In genomic region chr1:120724507-120724906, GRCh38 we compare ENCODE assay signal across 8 cellular contexts. TPM values are rescaled to one million over a fixed set of nuclear protein-coding genes. Genes with fewer than 3 reads are reported as not detected.
DNase-seq lines count a peak whose midpoint lies in the region; ATAC-seq and TF ChIP-seq lines count a peak whose summit lies in the region.
"Not testable (repeated sequence)": the region's sequence is repeated elsewhere in the genome, so short reads cannot be mapped to it uniquely, and the experiment has no call there.

No MANE protein-coding gene starts in this region.

- not testable (repeated sequence) for H3F3A ChIP-seq in OCI-LY1 (ENCODE audit: insufficient read depth, low read length)

- H3K4me1 ChIP-seq in OCI-LY1 (ENCODE audit: insufficient read depth, low read length, severe bottlenecking); mucosa of descending colon (ENCODE audit: low read depth); psoas muscle; vagina: not testable (repeated sequence)

- H3K9me2 ChIP-seq in OCI-LY1 (ENCODE audit: low read depth, low read length) = not testable (repeated sequence)

- TF ChIP-seq POLR2A in vagina (IDR thresholded peaks at IDR 0.05) = not testable (repeated sequence)

- H3K27ac ChIP-seq in OCI-LY1 (ENCODE audit: low read depth, low read length, poor library complexity, severe bottlenecking) = not testable (repeated sequence)
- H3K27ac ChIP-seq in psoas muscle = peak overlapping the region; percentile 85
- peak overlapping the region; percentile 89 for H3K27ac ChIP-seq in vagina

- peak overlapping the region; percentile 66 for H3K4me2 ChIP-seq in OCI-LY1 (ENCODE audit: low read length)

- not testable (repeated sequence) for H3K36me3 Mint-ChIP-seq in activated CD8-positive, alpha-beta T cell treated with anti-CD3 and anti-CD28 coated beads, Interleukin-2, amount 10 ng/mL, durations not matched to agents 7 days and 5 days (ENCODE audit: low read depth); brain

- peak overlapping the region; percentile 67; the same call in 1 of the 2 replicates for H3K9ac ChIP-seq in OCI-LY1 (ENCODE audit: low read length)

- H3K79me2 ChIP-seq in OCI-LY1 (ENCODE audit: insufficient read depth, low read length) = not testable (repeated sequence)

- WGBS in psoas muscle, 3 donors = 0 to 1% (median 1%) methylated on average over 4 to 11 of the region's 28 CpGs

- H3K9me3 Mint-ChIP-seq in activated CD8-positive, alpha-beta T cell treated with anti-CD3 and anti-CD28 coated beads, Interleukin-2, amount 10 ng/mL, durations not matched to agents 7 days and 5 days (ENCODE audit: insufficient read depth); brain: not testable (repeated sequence)

- not testable (repeated sequence) for DNase-seq in GM12864 (ENCODE audit: low read depth); activated CD8-positive, alpha-beta T cell treated with anti-CD3 and anti-CD28 coated beads, Interleukin-2, amount 10 ng/mL, durations not matched to agents 7 days and 5 days; fibroblast of pulmonary artery (ENCODE audit: low read depth); vagina (ENCODE audit: extremely low spot score in 2 of 2)
- DNase-seq in mucosa of descending colon = peak in 2 of 3 donors; percentile 23 to 43
- peak; percentile 30 to 42 for DNase-seq in psoas muscle

- H3K27me3 ChIP-seq in OCI-LY1 (ENCODE audit: insufficient read depth, low read length); psoas muscle (ENCODE audit: insufficient read depth in 3 of 3, low read length in 2 of 3); vagina: not testable (repeated sequence)

- intact Hi-C loops in mucosa of descending colon (cut with DNase I, micrococcal nuclease); psoas muscle (cut with DNase I); vagina (cut with DNase I): not testable (repeated sequence)

- not testable (repeated sequence) for ATAC-seq in activated CD8-positive, alpha-beta T cell treated with anti-CD3 and anti-CD28 coated beads, Interleukin-2, amount 10 ng/mL, durations not matched to agents 7 days and 5 days; mucosa of descending colon; psoas muscle

- not testable (repeated sequence) for H3K36me3 ChIP-seq in OCI-LY1 (ENCODE audit: insufficient read depth, low read length); mucosa of descending colon (ENCODE audit: low read depth); psoas muscle (ENCODE audit: insufficient read depth in 1 of 2, low read depth in 1 of 2); vagina

- H4K20me1 ChIP-seq in OCI-LY1 (ENCODE audit: insufficient read depth, low read length) = not testable (repeated sequence)

- CTCF ChIA-PET in activated CD8-positive, alpha-beta T cell treated with anti-CD3 and anti-CD28 coated beads, Interleukin-2, amount 10 ng/mL, durations not matched to agents 7 days and 5 days (lab: Charles Lee) = not testable (repeated sequence)

- not testable (repeated sequence) for TF ChIP-seq CTCF in GM12864 (IDR thresholded peaks at IDR 0.05; ENCODE audit: low read depth, low read length, missing control alignments); OCI-LY1 (IDR thresholded peaks at IDR 0.05; ENCODE audit: low read length); brain (conservative IDR thresholded peaks at IDR 0.05); fibroblast of pulmonary artery (IDR thresholded peaks at IDR 0.05; ENCODE audit: low read length, missing control alignments); mucosa of descending colon (IDR thresholded peaks at IDR 0.05); psoas muscle (IDR thresholded peaks at IDR 0.05); vagina (IDR thresholded peaks at IDR 0.05)

- H3K4me3 Mint-ChIP-seq in activated CD8-positive, alpha-beta T cell treated with anti-CD3 and anti-CD28 coated beads, Interleukin-2, amount 10 ng/mL, durations not matched to agents 7 days and 5 days = peak overlapping the region; percentile 64
- peak overlapping the region; percentile 36 to 77 (median 76) for H3K4me3 Mint-ChIP-seq in brain

- H3K27ac Mint-ChIP-seq in activated CD8-positive, alpha-beta T cell treated with anti-CD3 and anti-CD28 coated beads, Interleukin-2, amount 10 ng/mL, durations not matched to agents 7 days and 5 days; brain: not testable (repeated sequence)

- not testable (repeated sequence) for H3K9me3 ChIP-seq in OCI-LY1 (ENCODE audit: low read length); mucosa of descending colon; psoas muscle; vagina

- H2AFZ ChIP-seq in OCI-LY1 (ENCODE audit: low read length) = not testable (repeated sequence)

- H3K4me3 ChIP-seq in GM12864 (ENCODE audit: low read depth, low read length) (peak overlapping the region; percentile 66), OCI-LY1 (ENCODE audit: low read depth, low read length, poor library complexity, severe bottlenecking) (peak overlapping the region; percentile 71), fibroblast of pulmonary artery (replicated peaks; ENCODE audit: low read depth, low read length) (peak overlapping the region; percentile 59), mucosa of descending colon (peak overlapping the region; percentile 32), psoas muscle (peak overlapping the region; percentile 84), vagina (peak overlapping the region in 1 of 2 donors; percentile 81)

- not testable (repeated sequence) for H3K4me1 Mint-ChIP-seq in activated CD8-positive, alpha-beta T cell treated with anti-CD3 and anti-CD28 coated beads, Interleukin-2, amount 10 ng/mL, durations not matched to agents 7 days and 5 days (ENCODE audit: low read depth); brain

- POLR2A ChIA-PET in activated CD8-positive, alpha-beta T cell treated with anti-CD3 and anti-CD28 coated beads, Interleukin-2, amount 10 ng/mL, durations not matched to agents 7 days and 5 days (lab: Charles Lee) = not testable (repeated sequence)

- H3K27me3 Mint-ChIP-seq in activated CD8-positive, alpha-beta T cell treated with anti-CD3 and anti-CD28 coated beads, Interleukin-2, amount 10 ng/mL, durations not matched to agents 7 days and 5 days (ENCODE audit: low read depth); brain: not testable (repeated sequence)

RNA-seq across cellular contexts. Expression of gene NBPF26, which starts 0.8 kb away (rescaled TPM):
- total RNA-seq in activated CD8-positive, alpha-beta T cell treated with anti-CD3 and anti-CD28 coated beads, Interleukin-2, amount 10 ng/mL, durations not matched to agents 7 days and 5 days = 10 to 100 TPM; 22.6 to 23.7 TPM
- polyA plus RNA-seq in brain (ENCODE audit: insufficient read depth, low read depth, low replicate concordance) (1.9 TPM), psoas muscle (1 to 10 TPM; 2.5 to 6.2 (median 3.2) TPM)
- total RNA-seq in mucosa of descending colon (10 to 100 TPM in 2 of 3 donors, 1 to 10 TPM in 1; 8.0 to 31.3 (median 12.4) TPM), psoas muscle (10 to 100 TPM in 2 of 4 donors, 1 to 10 TPM in 2; 4.0 to 11.8 (median 9.5) TPM), vagina (10.8 TPM)
